Comparison of ENCODE assay signal across 8 cellular contexts in genomic region chr5:180352976-180353225, GRCh38. TPM values are rescaled to one million over a fixed set of nuclear protein-coding genes. Genes with fewer than 3 reads are reported as not detected.
DNase-seq lines count a peak whose midpoint lies in the region; ATAC-seq and TF ChIP-seq lines count a peak whose summit lies in the region.

No MANE protein-coding gene starts in this region.

- no peak for TF ChIP-seq CTCF in esophagus squamous epithelium (IDR thresholded peaks at IDR 0.05)
- TF ChIP-seq CTCF in retinal pigment epithelial cell (conservative IDR thresholded peaks at IDR 0.05; ENCODE audit: low read depth, low read length) = no peak

- intact Hi-C loops in esophagus squamous epithelium (cut with DNase I) = no loop called here

- 3% methylated on average over 18 of the region's 33 CpGs; no CpG with 5 or more reads in 1 of the 2 donors for WGBS in esophagus squamous epithelium, 2 donors

- peaks cover 0 to 80% (median 10%) of the 10 kb centered on the region in 4 donors for H3K27me3 ChIP-seq in esophagus squamous epithelium

- DNase-seq in esophagus squamous epithelium (lab: John Stamatoyannopoulos, UW) (no peak), retinal pigment epithelial cell (ENCODE audit: low read depth) (no peak), T1000 (lab: John Stamatoyannopoulos, UW) (no peak), NCI-H1694 treated with DMSO at 0.1 percent for 48 hours (lab: John Stamatoyannopoulos, UW) (no peak), NCI-H1417 treated with DMSO at 0.1 percent for 48 hours (lab: John Stamatoyannopoulos, UW) (no peak), superior temporal gyrus (ENCODE audit: extremely low spot score) (no peak)

- no peaks in the 10 kb centered on the region for H3K36me3 ChIP-seq in esophagus squamous epithelium

- peak in 1 of 4 donors; percentile 53 for TF ChIP-seq POLR2A in esophagus squamous epithelium (IDR thresholded peaks at IDR 0.05)

- peaks cover 7 to 33% (median 14%) of the 10 kb centered on the region in 3 donors for H3K4me1 ChIP-seq in esophagus squamous epithelium

- ATAC-seq in GM19395 (IDR thresholded peaks at IDR 0.05; ENCODE audit: unreplicated experiment) (peak; percentile 38), HG03460 (IDR thresholded peaks at IDR 0.05; ENCODE audit: unreplicated experiment) (peak; percentile 8)

- no peaks in the 10 kb centered on the region for H3K9me3 ChIP-seq in esophagus squamous epithelium

- H3K27ac ChIP-seq in esophagus squamous epithelium = peak overlapping the region; percentile 58 to 87 (median 76)

- H3K4me3 ChIP-seq in esophagus squamous epithelium (peak overlapping the region; percentile 51 to 86 (median 62)), retinal pigment epithelial cell (ENCODE audit: low read length) (peak overlapping the region; percentile 57)

RNA-seq across cellular contexts. Expression of gene GFPT2, which starts 0.2 kb away (rescaled TPM):
- 10 to 100 TPM in 1 of 4 donors, 1 to 10 TPM in 2, not detected in 1; 5.5 to 15.6 (median 6.4) TPM for total RNA-seq in esophagus squamous epithelium
